ENCODE assay signal across 8 cellular contexts in genomic region chr11:102341844-102342318, GRCh38. TPM values are rescaled to one million over a fixed set of nuclear protein-coding genes. Genes with fewer than 3 reads are reported as not detected.
A peak's percentile ranks its signal among the peaks of the same experiment; 100 is the strongest.
DNase-seq lines count a peak whose midpoint lies in the region; ATAC-seq, FAIRE-seq and TF ChIP-seq lines count a peak whose summit lies in the region.

No MANE protein-coding gene starts in this region.

- no peaks in the 10 kb centered on the region for H3K27me3 ChIP-seq in H7 (ENCODE audit: control insufficient read depth, insufficient read depth, low read length)

- peaks cover 0 to 4% of the 10 kb centered on the region in 2 donors for H3K36me3 Mint-ChIP-seq in activated naive CD4-positive, alpha-beta T cell treated with anti-CD3 and anti-CD28 coated beads, Interleukin-2, amount 50 U/mL, for 72 hours
- H3K36me3 Mint-ChIP-seq in glutamatergic neuron (ENCODE audit: unreplicated experiment) (no peaks in the 10 kb centered on the region), progenitor cell of endocrine pancreas (ENCODE audit: insufficient read depth) (no peaks in the 10 kb centered on the region)

- DNase-seq in H7, result peak; percentile 60
- peak; percentile 91 for DNase-seq in NAMALWA (ENCODE audit: low spot score)
- DNase-seq in activated naive CD4-positive, alpha-beta T cell treated with anti-CD3 and anti-CD28 coated beads, Interleukin-2, amount 50 U/mL, for 72 hours (ENCODE audit: low spot score in 2 of 2), result peak; percentile 59 to 78
- DNase-seq in glutamatergic neuron, result peak; percentile 60
- DNase-seq in progenitor cell of endocrine pancreas (ENCODE audit: low spot score, unreplicated experiment), result peak; percentile 49
- no peak for DNase-seq in HuH-7.5 (ENCODE audit: low spot score)

- no peaks in the 10 kb centered on the region for H3K36me3 ChIP-seq in H7 (replicated peaks; ENCODE audit: control insufficient read depth, insufficient read depth, low read length)

- peak; percentile 84 for TF ChIP-seq CTCF in glutamatergic neuron (IDR thresholded peaks at IDR 0.05; ENCODE audit: partially characterized antibody, unreplicated experiment)
- TF ChIP-seq CTCF in progenitor cell of endocrine pancreas (IDR thresholded peaks at IDR 0.05; ENCODE audit: unreplicated experiment), result peak; percentile 74

- H3K4me3 Mint-ChIP-seq in glutamatergic neuron (ENCODE audit: unreplicated experiment) (no peak overlapping the region), progenitor cell of endocrine pancreas (ENCODE audit: low read depth) (no peak overlapping the region)

- no peak overlapping the region for H3K27ac Mint-ChIP-seq in activated naive CD4-positive, alpha-beta T cell treated with anti-CD3 and anti-CD28 coated beads, Interleukin-2, amount 50 U/mL, for 72 hours
- H3K27ac Mint-ChIP-seq in glutamatergic neuron (ENCODE audit: unreplicated experiment), result peak overlapping the region; percentile 7
- H3K27ac Mint-ChIP-seq in progenitor cell of endocrine pancreas, result no peak overlapping the region

- H3K4me3 ChIP-seq in H7 (ENCODE audit: insufficient read depth, low read depth, low read length), result no peak overlapping the region

- peaks cover 16% of the 10 kb centered on the region for H3K4me1 Mint-ChIP-seq in glutamatergic neuron (ENCODE audit: low read depth, unreplicated experiment)
- peaks cover 16% of the 10 kb centered on the region for H3K4me1 Mint-ChIP-seq in progenitor cell of endocrine pancreas (ENCODE audit: low read depth)

- H3K27me3 Mint-ChIP-seq in glutamatergic neuron (ENCODE audit: unreplicated experiment) (peaks cover 12% of the 10 kb centered on the region), progenitor cell of endocrine pancreas (no peaks in the 10 kb centered on the region)

- peak; percentile 91 for FAIRE-seq in G401.6 (lab: Jason Lieb, UNC)

- peak; percentile 78 for ATAC-seq in SK-N-SH treated with all-trans-retinoic acid at 6 μM for 48 hours
- peak; percentile 33 to 53 for ATAC-seq in activated naive CD4-positive, alpha-beta T cell treated with anti-CD3 and anti-CD28 coated beads, Interleukin-2, amount 50 U/mL, for 72 hours

- H3K9me3 Mint-ChIP-seq in activated naive CD4-positive, alpha-beta T cell treated with anti-CD3 and anti-CD28 coated beads, Interleukin-2, amount 50 U/mL, for 72 hours, result no peaks in the 10 kb centered on the region
- H3K9me3 Mint-ChIP-seq in glutamatergic neuron (ENCODE audit: unreplicated experiment) (peaks cover 4% of the 10 kb centered on the region), progenitor cell of endocrine pancreas (ENCODE audit: low read depth) (no peaks in the 10 kb centered on the region)

TF ChIP-seq in SK-N-SH treated with all-trans-retinoic acid at 6 μM for 48 hours, 23 proteins besides CTCF, POLR2A, EP300 and RAD21:
- no peak for TF ChIP-seq CREB5 (CRISPR knock-in tag; IDR thresholded peaks at IDR 0.05; ENCODE audit: low read depth)
- TF ChIP-seq ARNTL (CRISPR knock-in tag; IDR thresholded peaks at IDR 0.05; ENCODE audit: borderline replicate concordance, low read depth), result no peak
- TF ChIP-seq TOX (CRISPR knock-in tag; IDR thresholded peaks at IDR 0.05; ENCODE audit: borderline replicate concordance), result no peak

RNA-seq across cellular contexts. Expression of gene BIRC2, which starts 5.1 kb away (rescaled TPM):
- total RNA-seq in H7 (2014; rRNA removed; shearing (Covaris generic)), result 28.8 and 33.6 TPM in 2 replicates
- total RNA-seq in activated naive CD4-positive, alpha-beta T cell treated with anti-CD3 and anti-CD28 coated beads, Interleukin-2, amount 50 U/mL, for 72 hours, result 10 to 100 TPM; 40.7 to 67.6 TPM
- 44.8 TPM for total RNA-seq in glutamatergic neuron (ENCODE audit: unreplicated experiment)
- 66.3 and 67.2 TPM in 2 replicates for total RNA-seq in progenitor cell of endocrine pancreas

RNA-seq across cellular contexts. Expression of gene BIRC3, which starts 24.6 kb away (rescaled TPM):
- total RNA-seq in H7 (2014; rRNA removed; shearing (Covaris generic)), result 0.18 and 0.52 TPM in 2 replicates
- 100 to 1,000 TPM; 131 to 355 TPM for total RNA-seq in activated naive CD4-positive, alpha-beta T cell treated with anti-CD3 and anti-CD28 coated beads, Interleukin-2, amount 50 U/mL, for 72 hours
- total RNA-seq in glutamatergic neuron (ENCODE audit: unreplicated experiment) (not detected), progenitor cell of endocrine pancreas (0.29 and 0.36 TPM in 2 replicates)

Comparison
In these comparisons a context has a peak if more than half of its experiments do, and no peak if none do; other contexts are left out.
1. RNA of gene BIRC3, which starts 24.6 kb away (total RNA-seq): 131 to 355 TPM in activated naive CD4-positive, alpha-beta T cell treated with anti-CD3 and anti-CD28 coated beads, Interleukin-2, amount 50 U/mL, for 72 hours; 0.18 to 0.52 TPM in H7, 0.29 to 0.36 TPM in progenitor cell of endocrine pancreas and not detected in glutamatergic neuron (single experiment); every median in the first group is over 10 times any median in the second.